In the genomic region with DNA sequence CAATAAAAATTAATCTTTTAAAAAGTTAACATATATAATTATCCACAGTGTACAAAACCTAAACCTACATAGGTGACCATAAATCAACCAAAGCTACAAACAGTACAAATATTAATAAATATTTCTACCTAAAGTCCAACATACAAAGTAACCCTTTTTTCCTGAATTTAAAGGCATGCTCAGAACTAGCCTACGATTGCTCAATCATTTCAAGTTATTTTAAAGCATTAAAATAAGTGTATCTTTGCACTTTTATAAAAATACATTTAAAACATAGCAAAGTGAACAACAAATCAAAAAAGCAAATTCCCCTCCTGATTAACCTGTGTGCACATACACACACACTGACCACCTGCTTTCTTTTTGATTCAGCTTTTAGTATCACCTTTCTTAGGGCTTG, we compare ENCODE assay signal across 25 cellular contexts.
"Had no signal": no experiment of that assay in that cellular context is flagged by ENCODE, and none has a peak within 500 bp of the region (broad histone marks: within the 10 kb centered on the region; RNA-seq: fewer than 3 reads in every experiment).

No MANE protein-coding gene starts in this region.

- DNase-seq: effector CD8-positive, alpha-beta T cell; endodermal cell; foreskin fibroblast; gastrocnemius medialis; head of caudate nucleus; left cardiac atrium; left lung; mesenchymal stem cell; mucosa of descending colon; naive B cell; pancreas; right lobe of liver; small intestine; stimulated activated CD4-positive, alpha-beta T cell treated with anti-CD3 and anti-CD28 coated beads, Interleukin-15, amount 100 ng/mL, for 24 hours; stimulated activated CD4-positive, alpha-beta T cell treated with anti-CD3 and anti-CD28 coated beads, Interleukin-2, amount 100 ng/mL, for 48 hours; stimulated activated naive B cell treated with anti-CD40 and anti-IgM and Interleukin-4, amounts not matched to agents 10 μg/mL and 1 μg/mL and 100 μg/mL, for 72 hours; upper lobe of left lung had no signal

- H3K4me3 ChIP-seq: gastrocnemius medialis, left lung, mucosa of descending colon, pancreas, right lobe of liver, thoracic aorta, tibial nerve, upper lobe of left lung had no signal

- FAIRE-seq: islet of Langerhans, pancreas, small intestine, urothelium cell line had no signal

- H3K27ac ChIP-seq: epithelial cell of prostate, gastrocnemius medialis, left lung, neutrophil, pancreas, right lobe of liver, thoracic aorta, tibial nerve, upper lobe of left lung had no signal

- H3K4me1 ChIP-seq: left lung, right lobe of liver, upper lobe of left lung had no signal

- H3K36me3 ChIP-seq: gastrocnemius medialis, left lung, neutrophil, pancreas, right lobe of liver, thoracic aorta, tibial nerve, upper lobe of left lung had no signal

- H3K9me3 ChIP-seq: gastrocnemius medialis, left lung, mucosa of descending colon, neutrophil, pancreas, right lobe of liver, thoracic aorta, tibial nerve, upper lobe of left lung had no signal

- ATAC-seq: esophagus mucosa; gastrocnemius medialis; left cardiac atrium; left lung; mucosa of descending colon; natural killer cell treated with Interleukin-12 subunit alpha and Interleukin-12 subunit beta and Interleukin-15 and Interleukin-18, amount 100 ng/mL, for 72 hours; pancreas; right lobe of liver; stimulated activated naive B cell treated with anti-CD40 and anti-IgM and Interleukin-4, amounts not matched to agents 10 μg/mL and 1 μg/mL and 100 μg/mL, for 72 hours had no signal

- H3K27me3 ChIP-seq: gastrocnemius medialis, left lung, neutrophil, pancreas, right lobe of liver, tibial nerve, upper lobe of left lung had no signal
